ENCODE assay signal across 23 cellular contexts in the genomic region with DNA sequence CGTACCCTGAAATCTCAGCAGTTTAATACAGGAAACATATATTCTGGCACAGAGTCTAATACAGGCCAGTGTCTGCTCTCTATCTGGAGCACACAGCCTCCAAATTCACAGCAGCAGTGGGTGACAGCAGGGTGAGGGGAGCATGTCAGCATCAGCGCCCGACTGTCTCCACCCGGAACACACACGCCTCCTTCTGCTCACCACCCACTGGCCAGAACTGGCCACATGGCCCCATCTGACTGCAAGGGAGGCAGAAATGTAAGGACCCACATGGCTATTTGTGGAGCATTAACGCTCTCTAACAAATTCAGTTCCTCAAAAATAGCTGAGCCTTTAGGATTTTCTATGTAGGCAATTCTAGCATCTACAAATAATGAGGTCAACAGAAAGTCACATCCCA. TPM values are rescaled to one million over a fixed set of nuclear protein-coding genes. Genes with fewer than 3 reads are reported as not detected.
"Had no signal": no experiment of that assay in that cellular context is flagged by ENCODE, and none has a peak within 500 bp of the region (broad histone marks: within the 10 kb centered on the region; RNA-seq: fewer than 3 reads in every experiment).

No MANE protein-coding gene starts in this region.

- ATAC-seq: activated T-cell treated with anti-CD3 and anti-CD28 coated beads, Interleukin-2, amount 50 U/mL, for 4 hours; gastroesophageal sphincter; natural killer cell treated with Interleukin-12 subunit alpha and Interleukin-12 subunit beta and Interleukin-15 and Interleukin-18, amount 100 ng/mL, for 72 hours; stimulated activated naive B cell treated with anti-CD40 and anti-IgM and Interleukin-4, amounts not matched to agents 10 μg/mL and 1 μg/mL and 100 μg/mL, for 72 hours; WTC11 had no signal

- H3K27me3 ChIP-seq: breast epithelium, colonic mucosa, ovary, right lobe of liver, testis, vagina had no signal

- H3K4me3 Mint-ChIP-seq: activated naive CD8-positive, alpha-beta T cell treated with anti-CD3 and anti-CD28 coated beads for 36 hours; activated T-cell treated with anti-CD3 and anti-CD28 coated beads, Interleukin-2, amount 50 U/mL, for 4 hours; natural killer cell treated with Interleukin-12 subunit alpha and Interleukin-12 subunit beta and Interleukin-15 and Interleukin-18, amount 100 ng/mL, for 72 hours; stimulated activated naive B cell treated with anti-CD40 and anti-IgM and Interleukin-4, amounts not matched to agents 10 μg/mL and 1 μg/mL and 100 μg/mL, for 72 hours; T-helper 1 cell treated with Interleukin-12 subunit alpha and Interleukin-12 subunit beta and Interleukin-4 antibody, amounts not matched to agents 30 μg/mL and 1 μg/mL, for 36 hours; type B pancreatic cell; WTC11 had no signal

- DNase-seq: activated CD4-positive, alpha-beta T cell treated with anti-CD3 and anti-CD28 coated beads, Interleukin-2, amount 50 U/mL, for 48 hours; activated CD8-positive, alpha-beta memory T cell treated with anti-CD3 and anti-CD28 coated beads, Interleukin-2, amount 50 U/mL, for 48 hours; activated naive CD4-positive, alpha-beta T cell treated with Interleukin-2 at 50 U/mL for 16 hours; activated naive CD8-positive, alpha-beta T cell treated with anti-CD3 and anti-CD28 coated beads for 36 hours; activated T-cell treated with anti-CD3 and anti-CD28 coated beads, Interleukin-2, amount 50 U/mL, for 4 hours; colonic mucosa; ovary; small intestine; stimulated activated CD4-positive, alpha-beta T cell treated with anti-CD3 and anti-CD28 coated beads, Interleukin-2, amount 100 ng/mL, for 24 hours; stimulated activated naive B cell treated with anti-CD40 and anti-IgM and Interleukin-4, amounts not matched to agents 10 μg/mL and 1 μg/mL and 100 μg/mL, for 72 hours; T1000; testis had no signal

- H3K27ac Mint-ChIP-seq: activated naive CD8-positive, alpha-beta T cell treated with anti-CD3 and anti-CD28 coated beads for 36 hours; activated T-helper 2 cell treated with anti-CD3 and anti-CD28 coated beads, Interferon-gamma antibody, Interleukin-2, Interleukin-4, amounts not matched to agents 10 μg/mL and 5 μg/mL and 100 μg/mL, durations not matched to agents 14 hours and 24 hours and 36 hours; natural killer cell treated with Interleukin-12 subunit alpha and Interleukin-12 subunit beta and Interleukin-15 and Interleukin-18, amount 100 ng/mL, for 72 hours; stimulated activated naive B cell treated with anti-CD40 and anti-IgM and Interleukin-4, amounts not matched to agents 10 μg/mL and 1 μg/mL and 100 μg/mL, for 72 hours; T-helper 1 cell treated with Interleukin-12 subunit alpha and Interleukin-12 subunit beta and Interleukin-4 antibody, amounts not matched to agents 30 μg/mL and 1 μg/mL, for 36 hours; type B pancreatic cell; WTC11 had no signal

- H3K9me3 Mint-ChIP-seq: activated T-cell treated with anti-CD3 and anti-CD28 coated beads, Interleukin-2, amount 50 U/mL, for 4 hours; activated T-helper 2 cell treated with anti-CD3 and anti-CD28 coated beads, Interferon-gamma antibody, Interleukin-2, Interleukin-4, amounts not matched to agents 10 μg/mL and 5 μg/mL and 100 μg/mL, durations not matched to agents 14 hours and 24 hours and 36 hours; natural killer cell treated with Interleukin-12 subunit alpha and Interleukin-12 subunit beta and Interleukin-15 and Interleukin-18, amount 100 ng/mL, for 72 hours; T-helper 1 cell treated with Interleukin-12 subunit alpha and Interleukin-12 subunit beta and Interleukin-4 antibody, amounts not matched to agents 30 μg/mL and 1 μg/mL, for 36 hours; type B pancreatic cell had no signal

- H3K27me3 Mint-ChIP-seq: activated naive CD8-positive, alpha-beta T cell treated with anti-CD3 and anti-CD28 coated beads for 36 hours had no signal

- H3K4me1 Mint-ChIP-seq: activated naive CD8-positive, alpha-beta T cell treated with anti-CD3 and anti-CD28 coated beads for 36 hours; stimulated activated naive B cell treated with anti-CD40 and anti-IgM and Interleukin-4, amounts not matched to agents 10 μg/mL and 1 μg/mL and 100 μg/mL, for 72 hours had no signal

- H3K4me3 ChIP-seq: breast epithelium, colonic mucosa, gastroesophageal sphincter, ovary, right lobe of liver, testis, vagina had no signal

- H3K4me1 ChIP-seq: breast epithelium, colonic mucosa, gastroesophageal sphincter, testis, vagina had no signal

- H3K27ac ChIP-seq: breast epithelium, colonic mucosa, gastroesophageal sphincter, ovary, right lobe of liver, testis, vagina had no signal

- FAIRE-seq: astrocyte, small intestine had no signal

- H3K36me3 ChIP-seq: breast epithelium, colonic mucosa, gastroesophageal sphincter, ovary, right lobe of liver, vagina had no signal

- H3K9me3 ChIP-seq: breast epithelium, colonic mucosa, ovary, right lobe of liver, testis, vagina had no signal

- H3K36me3 Mint-ChIP-seq: activated naive CD8-positive, alpha-beta T cell treated with anti-CD3 and anti-CD28 coated beads for 36 hours; natural killer cell treated with Interleukin-12 subunit alpha and Interleukin-12 subunit beta and Interleukin-15 and Interleukin-18, amount 100 ng/mL, for 72 hours; stimulated activated naive B cell treated with anti-CD40 and anti-IgM and Interleukin-4, amounts not matched to agents 10 μg/mL and 1 μg/mL and 100 μg/mL, for 72 hours; type B pancreatic cell; WTC11 had no signal

RNA-seq across cellular contexts. Expression of a gene that starts 24.6 kb away (rescaled TPM):
- total RNA-seq: activated CD8-positive, alpha-beta memory T cell treated with anti-CD3 and anti-CD28 coated beads for 36 hours; activated naive CD8-positive, alpha-beta T cell treated with anti-CD3 and anti-CD28 coated beads for 36 hours; activated T-cell treated with anti-CD3 and anti-CD28 coated beads, Interleukin-2, amount 50 U/mL, for 4 hours; natural killer cell treated with Interleukin-12 subunit alpha and Interleukin-12 subunit beta and Interleukin-15 and Interleukin-18, amount 100 ng/mL, for 72 hours had no signal
